ENCODE assay signal across 21 cellular contexts in the genomic region with DNA sequence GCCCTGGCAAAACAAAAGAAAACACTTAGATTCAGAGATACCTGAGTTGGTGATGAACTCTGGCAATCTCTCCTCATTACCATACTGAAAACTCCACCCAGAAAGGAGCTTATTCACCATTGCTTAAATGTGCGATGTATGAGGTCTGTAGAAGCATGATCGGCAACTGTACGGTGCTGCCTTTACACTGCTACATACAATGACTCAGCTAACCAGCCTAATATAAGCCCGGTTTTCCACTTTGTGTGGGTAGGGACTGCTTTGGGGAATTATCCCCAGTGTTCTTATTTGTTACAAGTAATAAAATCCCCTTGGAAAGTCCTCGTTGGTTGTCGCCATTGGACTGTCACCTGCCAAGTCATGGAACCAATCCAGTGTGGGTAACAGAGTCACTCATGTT.
"Had no signal": no experiment of that assay in that cellular context is flagged by ENCODE, and none has a peak within 500 bp of the region (broad histone marks: within the 10 kb centered on the region; RNA-seq: fewer than 3 reads in every experiment).

No MANE protein-coding gene starts in this region.

- H3K27me3 Mint-ChIP-seq: activated CD8-positive, alpha-beta memory T cell treated with anti-CD3 and anti-CD28 coated beads, Interleukin-2, amount 10 ng/mL, durations not matched to agents 7 days and 5 days; activated naive CD8-positive, alpha-beta T cell; effector memory CD8-positive, alpha-beta T cell; type B pancreatic cell had no signal

- H3K27ac ChIP-seq: esophagus squamous epithelium, heart right ventricle, left ventricle myocardium inferior, spleen, stomach had no signal

- H3K4me3 Mint-ChIP-seq: activated CD8-positive, alpha-beta memory T cell treated with anti-CD3 and anti-CD28 coated beads, Interleukin-2, amount 10 ng/mL, durations not matched to agents 7 days and 5 days; activated naive CD8-positive, alpha-beta T cell; activated T-cell treated with anti-CD3 and anti-CD28 coated beads, Interleukin-2, amount 50 U/mL, for 4 hours; effector memory CD8-positive, alpha-beta T cell; immature natural killer cell; type B pancreatic cell; WTC11 had no signal

- H3K4me3 ChIP-seq: esophagus squamous epithelium, heart right ventricle, left ventricle myocardium inferior, spleen, stomach had no signal

- H3K27ac Mint-ChIP-seq: activated CD8-positive, alpha-beta memory T cell treated with anti-CD3 and anti-CD28 coated beads, Interleukin-2, amount 10 ng/mL, durations not matched to agents 7 days and 5 days; activated naive CD8-positive, alpha-beta T cell; effector memory CD8-positive, alpha-beta T cell; immature natural killer cell; type B pancreatic cell; WTC11 had no signal

- H3K9me3 ChIP-seq: esophagus squamous epithelium, heart right ventricle, left ventricle myocardium inferior, spleen, stomach had no signal

- H3K36me3 ChIP-seq: esophagus squamous epithelium, heart right ventricle, left ventricle myocardium inferior, spleen, stomach had no signal

- DNase-seq: activated CD4-positive, alpha-beta T cell treated with anti-CD3 and anti-CD28 coated beads, Interleukin-2, amount 50 U/mL, for 48 hours; activated CD8-positive, alpha-beta memory T cell treated with anti-CD3 and anti-CD28 coated beads, Interleukin-2, amount 10 ng/mL, durations not matched to agents 7 days and 5 days; activated gamma-delta T cell; activated T-cell treated with anti-CD3 and anti-CD28 coated beads, Interleukin-2, amount 50 U/mL, for 4 hours; amygdala; effector memory CD8-positive, alpha-beta T cell; esophagus squamous epithelium; heart right ventricle; immature natural killer cell; kidney glomerular epithelial cell; left ventricle myocardium inferior; mammary epithelial cell; midbrain; retina; spleen; stomach; SW 1271; T-helper 2 cell had no signal

- ATAC-seq: activated CD8-positive, alpha-beta memory T cell treated with anti-CD3 and anti-CD28 coated beads, Interleukin-2, amount 10 ng/mL, durations not matched to agents 7 days and 5 days; effector memory CD8-positive, alpha-beta T cell; heart right ventricle; WTC11 had no signal

- H3K9me3 Mint-ChIP-seq: activated T-cell treated with anti-CD3 and anti-CD28 coated beads, Interleukin-2, amount 50 U/mL, for 4 hours; effector memory CD8-positive, alpha-beta T cell; immature natural killer cell; type B pancreatic cell; WTC11 had no signal

- H3K4me1 ChIP-seq: esophagus squamous epithelium, left ventricle myocardium inferior, spleen, stomach had no signal

- H3K4me1 Mint-ChIP-seq: activated CD8-positive, alpha-beta memory T cell treated with anti-CD3 and anti-CD28 coated beads, Interleukin-2, amount 10 ng/mL, durations not matched to agents 7 days and 5 days; immature natural killer cell; WTC11 had no signal

- H3K36me3 Mint-ChIP-seq: activated CD8-positive, alpha-beta memory T cell treated with anti-CD3 and anti-CD28 coated beads, Interleukin-2, amount 10 ng/mL, durations not matched to agents 7 days and 5 days; activated naive CD8-positive, alpha-beta T cell; immature natural killer cell; type B pancreatic cell; WTC11 had no signal

- H3K27me3 ChIP-seq: esophagus squamous epithelium, heart right ventricle, stomach had no signal
